In genomic region chr5:121780406-121780805, GRCh38 we compare ENCODE assay signal across 28 cellular contexts.
"Had no signal": no experiment of that assay in that cellular context is flagged by ENCODE, and none has a peak within 500 bp of the region (broad histone marks: within the 10 kb centered on the region; RNA-seq: fewer than 3 reads in every experiment).

No MANE protein-coding gene starts in this region.

- H3K79me2 ChIP-seq: parathyroid adenoma had no signal

- ATAC-seq: naive thymus-derived CD4-positive, alpha-beta T cell; naive thymus-derived CD8-positive, alpha-beta T cell; natural killer cell; natural killer cell treated with Interleukin-12 subunit alpha and Interleukin-12 subunit beta and Interleukin-15 and Interleukin-18, amount 100 ng/mL, for 72 hours; pancreas; psoas muscle; right cardiac atrium; sciatic nerve had no signal

- H2AFZ ChIP-seq: neural progenitor cell, parathyroid adenoma had no signal

- H3K36me3 ChIP-seq: neural progenitor cell, neutrophil, ovary, pancreas, prostate gland, right atrium auricular region, sigmoid colon, spleen had no signal

- H3K4me3 ChIP-seq: neural progenitor cell, ovary, pancreas, prostate gland, psoas muscle, right atrium auricular region, sigmoid colon, skin epidermis, smooth muscle cell, spleen had no signal

- H3K9me3 ChIP-seq: neutrophil, ovary, pancreas, prostate gland, psoas muscle, right atrium auricular region, sigmoid colon, spleen had no signal

- H3K27me3 ChIP-seq: neural progenitor cell, neutrophil, ovary, pancreas, right atrium auricular region, sigmoid colon, spleen had no signal

- H3K9ac ChIP-seq: neural progenitor cell, parathyroid adenoma had no signal

- H3K4me1 ChIP-seq: neural progenitor cell, pancreas, parathyroid adenoma, prostate gland, psoas muscle, right atrium auricular region, sigmoid colon, spleen had no signal

- FAIRE-seq: pancreas, small intestine had no signal

- DNase-seq: naive thymus-derived CD4-positive, alpha-beta T cell; naive thymus-derived CD8-positive, alpha-beta T cell; natural killer cell; nephron progenitor cell; nucleus accumbens; occipital lobe; ovary; pancreas; posterior cingulate gyrus; psoas muscle; retina; right cardiac atrium; sigmoid colon; small intestine; spleen; stimulated activated CD4-positive, alpha-beta T cell treated with anti-CD3 and anti-CD28 coated beads, Interleukin-12 subunit alpha, Interleukin-12 subunit beta, amount 100 ng/mL, for 4 hours; stimulated activated CD4-positive, alpha-beta T cell treated with anti-CD3 and anti-CD28 coated beads, Interleukin-15, amount 100 ng/mL, for 24 hours; stimulated activated CD4-positive, alpha-beta T cell treated with anti-CD3 and anti-CD28 coated beads, Interleukin-1b, Interleukin-23, amount 100 ng/mL, for 48 hours; stimulated activated CD4-positive, alpha-beta T cell treated with anti-CD3 and anti-CD28 coated beads, Interleukin-2, amount 100 ng/mL, for 24 hours had no signal

- H3K4me2 ChIP-seq: neural progenitor cell, smooth muscle cell had no signal

- H3K27ac ChIP-seq: neural progenitor cell, neutrophil, ovary, pancreas, parathyroid adenoma, prostate gland, psoas muscle, right atrium auricular region, sigmoid colon, skin epidermis, spleen had no signal
